In the genomic region with DNA sequence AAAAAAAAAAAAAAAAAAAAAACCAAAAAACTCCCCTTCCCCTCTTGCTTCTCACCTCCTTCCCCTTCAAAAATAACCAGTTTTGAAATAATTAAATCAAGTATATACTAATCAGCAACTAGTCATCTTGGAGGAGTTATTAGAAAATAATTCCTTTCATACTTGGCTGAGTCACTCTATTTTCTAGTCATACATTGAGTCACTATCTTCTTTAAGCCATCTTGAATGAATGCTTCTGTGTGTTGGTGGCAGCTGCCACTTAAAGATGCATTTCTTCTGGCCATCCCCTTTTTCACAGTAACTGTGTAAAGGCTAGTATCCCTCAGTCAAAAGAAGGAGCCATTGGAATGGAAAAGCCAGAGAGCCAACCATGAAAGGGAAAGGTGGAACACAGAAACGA, we compare ENCODE assay signal across 2 cellular contexts.
TF ChIP-seq lines count a peak whose summit lies in the region.

No MANE protein-coding gene starts in this region.

TF ChIP-seq in A549, 52 proteins besides CTCF, POLR2A, EP300 and RAD21:
- TF ChIP-seq FOSL2 (IDR thresholded peaks at IDR 0.05) = peak; percentile 7; the same call in 1 of the 2 replicates
- peak; percentile 54 for TF ChIP-seq FOSL2 (CRISPR knock-in tag; IDR thresholded peaks at IDR 0.05)
- TF ChIP-seq, protein P1, sequence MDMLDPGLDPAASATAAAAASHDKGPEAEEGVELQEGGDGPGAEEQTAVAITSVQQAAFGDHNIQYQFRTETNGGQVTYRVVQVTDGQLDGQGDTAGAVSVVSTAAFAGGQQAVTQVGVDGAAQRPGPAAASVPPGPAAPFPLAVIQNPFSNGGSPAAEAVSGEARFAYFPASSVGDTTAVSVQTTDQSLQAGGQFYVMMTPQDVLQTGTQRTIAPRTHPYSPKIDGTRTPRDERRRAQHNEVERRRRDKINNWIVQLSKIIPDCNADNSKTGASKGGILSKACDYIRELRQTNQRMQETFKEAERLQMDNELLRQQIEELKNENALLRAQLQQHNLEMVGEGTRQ (IDR thresholded peaks at IDR 0.05) = no peak

TF ChIP-seq in HCT116, 20 proteins besides CTCF, POLR2A, EP300 and RAD21:
- TF ChIP-seq YY1 (IDR thresholded peaks at IDR 0.05; ENCODE audit: extremely low read depth, insufficient replicate concordance, low read depth, low read length) (no peak), FOSL1 (IDR thresholded peaks at IDR 0.05; ENCODE audit: low read depth) (0 out of 2 replicates have a peak, but pooled peaks have one; percentile 15)
